ENCODE assay signal across 1 cellular context in genomic region chr2:120442923-120443571, GRCh38.
TF ChIP-seq lines count a peak whose summit lies in the region.

No MANE protein-coding gene starts in this region.

TF ChIP-seq in WTC11, 78 proteins besides CTCF, POLR2A, EP300 and RAD21 (continued from another document):
- no peak for TF ChIP-seq IRF1 (CRISPR knock-in tag; IDR thresholded peaks at IDR 0.05)
- no peak for TF ChIP-seq OVOL2 (CRISPR knock-in tag; IDR thresholded peaks at IDR 0.05; ENCODE audit: borderline replicate concordance)
- peak; percentile 49 for TF ChIP-seq FOXK1 (CRISPR knock-in tag; IDR thresholded peaks at IDR 0.05)
- no peak for TF ChIP-seq ARID4B (CRISPR knock-in tag; IDR thresholded peaks at IDR 0.05; ENCODE audit: borderline replicate concordance)
- TF ChIP-seq SMAD4 (CRISPR knock-in tag; IDR thresholded peaks at IDR 0.05) = no peak
- TF ChIP-seq ERG (CRISPR knock-in tag; IDR thresholded peaks at IDR 0.05) = no peak
- 0 out of 2 replicates have a peak, but pooled peaks have one; percentile 42 for TF ChIP-seq MYBL2 (CRISPR knock-in tag; IDR thresholded peaks at IDR 0.05)
- TF ChIP-seq TP53 (CRISPR knock-in tag; IDR thresholded peaks at IDR 0.05) = peak; percentile 87; the same call in 1 of the 2 replicates
- TF ChIP-seq ATF2 (CRISPR knock-in tag; IDR thresholded peaks at IDR 0.05; ENCODE audit: borderline replicate concordance, low read depth) = no peak
- peak; percentile 77 for TF ChIP-seq ETV6 (CRISPR knock-in tag; IDR thresholded peaks at IDR 0.05)
- TF ChIP-seq ZBTB43 (CRISPR knock-in tag; IDR thresholded peaks at IDR 0.05) = 0 out of 2 replicates have a peak, but pooled peaks have one; percentile 47
- TF ChIP-seq ZNF138 (CRISPR knock-in tag; conservative IDR thresholded peaks at IDR 0.05) = 0 out of 2 replicates have a peak, but pooled peaks have one; percentile 37
- 0 out of 2 replicates have a peak, but pooled peaks have one; percentile 14 for TF ChIP-seq ESRRA (CRISPR knock-in tag; IDR thresholded peaks at IDR 0.05; ENCODE audit: borderline replicate concordance)
- no peak for TF ChIP-seq NFATC4 (CRISPR knock-in tag; IDR thresholded peaks at IDR 0.05)
- no peak for TF ChIP-seq ZSCAN18 (CRISPR knock-in tag; IDR thresholded peaks at IDR 0.05)
- TF ChIP-seq ELF4 (CRISPR knock-in tag; IDR thresholded peaks at IDR 0.05; ENCODE audit: low read depth) = no peak
- TF ChIP-seq TEAD4 (CRISPR knock-in tag; IDR thresholded peaks at IDR 0.05) = no peak
- no peak for TF ChIP-seq NR2C2 (CRISPR knock-in tag; IDR thresholded peaks at IDR 0.05)
- TF ChIP-seq MAX (CRISPR knock-in tag; IDR thresholded peaks at IDR 0.05) = peak; percentile 51; the same call in 1 of the 2 replicates
- TF ChIP-seq ZNF281 (CRISPR knock-in tag; IDR thresholded peaks at IDR 0.05) = no peak
- TF ChIP-seq NFE2L1 (CRISPR knock-in tag; IDR thresholded peaks at IDR 0.05) = no peak
- no peak for TF ChIP-seq ZNF232 (CRISPR knock-in tag; IDR thresholded peaks at IDR 0.05)
- TF ChIP-seq E2F1 (CRISPR knock-in tag; IDR thresholded peaks at IDR 0.05) = no peak
- no peak for TF ChIP-seq PRRX2 (CRISPR knock-in tag; IDR thresholded peaks at IDR 0.05)
- TF ChIP-seq SP1 (CRISPR knock-in tag; conservative IDR thresholded peaks at IDR 0.05) = peak; percentile 88
- no peak for TF ChIP-seq RELA (CRISPR knock-in tag; IDR thresholded peaks at IDR 0.05; ENCODE audit: borderline replicate concordance)
- TF ChIP-seq MLX (CRISPR knock-in tag; IDR thresholded peaks at IDR 0.05) = no peak
- 0 out of 2 replicates have a peak, but pooled peaks have one; percentile 48 for TF ChIP-seq SMAD3 (CRISPR knock-in tag; IDR thresholded peaks at IDR 0.05; ENCODE audit: borderline replicate concordance)
- TF ChIP-seq FOXP1 (CRISPR knock-in tag; IDR thresholded peaks at IDR 0.05; ENCODE audit: borderline replicate concordance) = no peak
- TF ChIP-seq EMX1 (CRISPR knock-in tag; IDR thresholded peaks at IDR 0.05) = no peak
- no peak for TF ChIP-seq CDX4 (CRISPR knock-in tag; IDR thresholded peaks at IDR 0.05; ENCODE audit: borderline replicate concordance)
- TF ChIP-seq E2F4 (CRISPR knock-in tag; IDR thresholded peaks at IDR 0.05; ENCODE audit: borderline replicate concordance, low read depth) = no peak
